ENCODE assay signal across 8 cellular contexts in the genomic region with DNA sequence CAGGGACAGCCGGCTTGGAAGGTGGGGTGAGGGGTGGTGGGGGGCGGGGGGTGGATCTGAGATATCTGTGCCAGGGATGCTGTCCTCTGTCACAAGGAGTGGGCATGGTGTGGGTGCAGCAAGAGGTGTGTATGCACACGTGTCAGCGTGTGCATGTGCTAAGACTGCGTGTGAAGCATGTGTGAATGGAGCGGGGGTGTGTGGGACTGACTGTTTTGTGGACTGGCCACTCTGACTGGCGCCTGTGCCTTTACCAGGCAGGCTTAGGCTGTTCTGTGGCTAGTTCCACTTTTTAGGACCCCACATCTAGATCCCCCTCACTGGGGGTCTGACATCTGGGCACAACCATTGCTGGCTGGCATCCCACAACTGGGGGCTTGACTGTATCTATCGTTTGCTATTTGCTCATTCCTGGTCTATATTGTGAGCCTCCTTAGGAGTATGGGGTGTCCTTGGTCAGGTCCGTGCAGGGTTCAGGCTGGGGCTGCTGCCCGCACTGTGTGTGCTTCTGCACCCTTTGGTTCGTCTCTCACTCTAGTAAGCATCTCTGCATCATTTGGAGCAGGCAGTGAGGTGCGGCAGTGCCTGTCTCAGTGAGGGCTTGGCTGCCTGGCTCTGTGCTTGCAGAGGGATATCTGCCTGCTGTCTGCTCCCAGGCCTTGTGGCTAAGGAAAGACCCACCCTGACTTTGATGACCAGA. TPM values are rescaled to one million over a fixed set of nuclear protein-coding genes. Genes with fewer than 3 reads are reported as not detected.
A peak's percentile ranks its signal among the peaks of the same experiment; 100 is the strongest.
DNase-seq lines count a peak whose midpoint lies in the region; ATAC-seq and TF ChIP-seq lines count a peak whose summit lies in the region.

No MANE protein-coding gene starts in this region.

- H3K9me3 ChIP-seq in transverse colon, result no peaks in the 10 kb centered on the region

- peak overlapping the region in 3 of 4 donors; percentile 56 to 60 (median 56) for H3K4me3 ChIP-seq in transverse colon

- H3K9me3 Mint-ChIP-seq in activated T-cell treated with anti-CD3 and anti-CD28 coated beads, Interleukin-2, amount 50 U/mL, for 72 hours, result no peaks in the 10 kb centered on the region
- no peaks in the 10 kb centered on the region for H3K9me3 Mint-ChIP-seq in activated naive CD8-positive, alpha-beta T cell treated with anti-CD3 and anti-CD28 coated beads, Interleukin-2, amount 10 ng/mL, durations not matched to agents 7 days and 5 days

- in situ Hi-C loops in transverse colon (cut with MboI; ENCODE audit: low pct_ligation_motif_present in 1 of 4, low pct_unique_long_range_greater_than_20kb in 1 of 4, low sequenced_read_pairs in 3 of 4), result loop anchor here in 2 of 4 donors (5.0 to 10.0 kb wide), 2 partner anchors 74 to 77 kb away; partner anchors contain the start of gene GNAI3 (in 2 of the 2)

- DNase-seq in activated T-cell treated with anti-CD3 and anti-CD28 coated beads, Interleukin-2, amount 50 U/mL, for 72 hours, result no peak
- DNase-seq in activated T-cell treated with anti-CD3 and anti-CD28 coated beads, Interleukin-2, amount 50 U/mL, for 48 hours, result no peak
- DNase-seq in activated naive CD8-positive, alpha-beta T cell treated with anti-CD3 and anti-CD28 coated beads, Interleukin-2, amount 10 ng/mL, durations not matched to agents 7 days and 5 days, result no peak
- no peak for DNase-seq in transverse colon
- DNase-seq in effector CD4-positive, alpha-beta T cell, result no peak

- no peaks in the 10 kb centered on the region for H3K27me3 Mint-ChIP-seq in activated T-cell treated with anti-CD3 and anti-CD28 coated beads, Interleukin-2, amount 50 U/mL, for 72 hours (ENCODE audit: low read depth)
- H3K27me3 Mint-ChIP-seq in activated naive CD8-positive, alpha-beta T cell treated with anti-CD3 and anti-CD28 coated beads, Interleukin-2, amount 10 ng/mL, durations not matched to agents 7 days and 5 days, result no peaks in the 10 kb centered on the region

- H3K27me3 ChIP-seq in layer of hippocampus (ENCODE audit: control insufficient read depth, insufficient read depth, low read length), result no peaks in the 10 kb centered on the region
- H3K27me3 ChIP-seq in transverse colon, result no peaks in the 10 kb centered on the region

- H3K27ac Mint-ChIP-seq in activated T-cell treated with anti-CD3 and anti-CD28 coated beads, Interleukin-2, amount 50 U/mL, for 72 hours, result peak overlapping the region; percentile 84
- peak overlapping the region; percentile 98 for H3K27ac Mint-ChIP-seq in activated naive CD8-positive, alpha-beta T cell treated with anti-CD3 and anti-CD28 coated beads, Interleukin-2, amount 10 ng/mL, durations not matched to agents 7 days and 5 days

- H3K27ac ChIP-seq in layer of hippocampus (ENCODE audit: low read depth, low read length), result peak overlapping the region; percentile 69
- peak overlapping the region; percentile 83 to 89 (median 84) for H3K27ac ChIP-seq in transverse colon

- peaks cover 9 to 48% (median 30%) of the 10 kb centered on the region in 4 donors for H3K4me1 ChIP-seq in transverse colon

- peaks cover 69% of the 10 kb centered on the region for H3K4me1 Mint-ChIP-seq in activated T-cell treated with anti-CD3 and anti-CD28 coated beads, Interleukin-2, amount 50 U/mL, for 72 hours (ENCODE audit: low read depth)
- H3K4me1 Mint-ChIP-seq in activated naive CD8-positive, alpha-beta T cell treated with anti-CD3 and anti-CD28 coated beads, Interleukin-2, amount 10 ng/mL, durations not matched to agents 7 days and 5 days, result peaks cover 58% of the 10 kb centered on the region

- no peaks in the 10 kb centered on the region for H3K36me3 ChIP-seq in transverse colon

- H3K4me3 Mint-ChIP-seq in activated T-cell treated with anti-CD3 and anti-CD28 coated beads, Interleukin-2, amount 50 U/mL, for 72 hours, result peak overlapping the region; percentile 91 to 98
- peak overlapping the region; percentile 97 for H3K4me3 Mint-ChIP-seq in activated naive CD8-positive, alpha-beta T cell treated with anti-CD3 and anti-CD28 coated beads, Interleukin-2, amount 10 ng/mL, durations not matched to agents 7 days and 5 days

- no peak for TF ChIP-seq CTCF in transverse colon (IDR thresholded peaks at IDR 0.05)

- 0 to 35% methylated on average over 2 to 10 of the region's 12 CpGs for WGBS in transverse colon (ENCODE audit: low coverage in 1 of 2), 2 donors

- no peak for TF ChIP-seq EP300 in transverse colon (IDR thresholded peaks at IDR 0.05; ENCODE audit: low read depth)

- ATAC-seq in activated T-cell treated with anti-CD3 and anti-CD28 coated beads, Interleukin-2, amount 50 U/mL, for 72 hours (replicated peaks in 1 of 2), result peak in 1 of 2 donors; percentile 19
- peak; percentile 3 for ATAC-seq in activated naive CD8-positive, alpha-beta T cell treated with anti-CD3 and anti-CD28 coated beads, Interleukin-2, amount 10 ng/mL, durations not matched to agents 7 days and 5 days (ENCODE audit: low read depth)
- ATAC-seq in HG03469 (IDR thresholded peaks at IDR 0.05; ENCODE audit: unreplicated experiment) (no peak), GM21390 (IDR thresholded peaks at IDR 0.05; ENCODE audit: unreplicated experiment) (no peak)

- peaks cover 2% of the 10 kb centered on the region in 2 donors for H3K36me3 Mint-ChIP-seq in activated T-cell treated with anti-CD3 and anti-CD28 coated beads, Interleukin-2, amount 50 U/mL, for 72 hours (ENCODE audit: insufficient read depth in 2 of 2)
- peaks cover 13% of the 10 kb centered on the region for H3K36me3 Mint-ChIP-seq in activated naive CD8-positive, alpha-beta T cell treated with anti-CD3 and anti-CD28 coated beads, Interleukin-2, amount 10 ng/mL, durations not matched to agents 7 days and 5 days

- intact Hi-C loops in transverse colon (cut with DNase I; ENCODE audit: low total_unique reads), result no loop called here

- no peak for TF ChIP-seq POLR2A in transverse colon (IDR thresholded peaks at IDR 0.05)

- POLR2A ChIA-PET in activated naive CD8-positive, alpha-beta T cell treated with anti-CD3 and anti-CD28 coated beads, Interleukin-2, amount 10 ng/mL, durations not matched to agents 7 days and 5 days (lab: Charles Lee), result interaction anchor here (1.8 kb wide), 1 partner anchor 73 kb away, joined by 8 read pairs; the partner anchor contains the start of gene GNAI3

RNA-seq across cellular contexts. Expression of gene AMPD2, which starts 1.9 kb away (rescaled TPM):
- 10 to 100 TPM; 64.0 to 79.2 TPM for total RNA-seq in activated T-cell treated with anti-CD3 and anti-CD28 coated beads, Interleukin-2, amount 50 U/mL, for 72 hours
- 100 to 1,000 TPM; 114 to 122 TPM for total RNA-seq in activated naive CD8-positive, alpha-beta T cell treated with anti-CD3 and anti-CD28 coated beads, Interleukin-2, amount 10 ng/mL, durations not matched to agents 7 days and 5 days
- 10 to 100 TPM; 21.3 to 59.7 (median 39.0) TPM for total RNA-seq in transverse colon

RNA-seq across cellular contexts. Expression of gene GNAT2, which starts 2.1 kb away (rescaled TPM):
- total RNA-seq in activated T-cell treated with anti-CD3 and anti-CD28 coated beads, Interleukin-2, amount 50 U/mL, for 72 hours, result under 1 TPM; 0.17 to 0.23 TPM
- under 1 TPM in 1 of 2 experiments, not detected in 1; 0.22 TPM for total RNA-seq in activated naive CD8-positive, alpha-beta T cell treated with anti-CD3 and anti-CD28 coated beads, Interleukin-2, amount 10 ng/mL, durations not matched to agents 7 days and 5 days
- not detected for total RNA-seq in transverse colon

RNA-seq across cellular contexts. Expression of gene GSTM4, which starts 34.3 kb away (rescaled TPM):
- total RNA-seq in activated T-cell treated with anti-CD3 and anti-CD28 coated beads, Interleukin-2, amount 50 U/mL, for 72 hours, result 10 to 100 TPM; 23.5 to 31.1 TPM
- total RNA-seq in activated naive CD8-positive, alpha-beta T cell treated with anti-CD3 and anti-CD28 coated beads, Interleukin-2, amount 10 ng/mL, durations not matched to agents 7 days and 5 days, result 1 to 10 TPM; 5.3 to 5.9 TPM
- 100 to 1,000 TPM in 2 of 4 donors, 10 to 100 TPM in 2; 64.9 to 104 (median 94.8) TPM for total RNA-seq in transverse colon

RNA-seq across cellular contexts. Expression of gene GSTM2, which starts 46.3 kb away (rescaled TPM):
- 10 to 100 TPM; 40.2 to 41.9 TPM for total RNA-seq in activated T-cell treated with anti-CD3 and anti-CD28 coated beads, Interleukin-2, amount 50 U/mL, for 72 hours
- 10 to 100 TPM; 16.8 to 17.3 TPM for total RNA-seq in activated naive CD8-positive, alpha-beta T cell treated with anti-CD3 and anti-CD28 coated beads, Interleukin-2, amount 10 ng/mL, durations not matched to agents 7 days and 5 days
- 10 to 100 TPM; 27.0 to 87.5 (median 57.2) TPM for total RNA-seq in transverse colon
